14 cellular contexts compared by ENCODE assay signal in the genomic region with DNA sequence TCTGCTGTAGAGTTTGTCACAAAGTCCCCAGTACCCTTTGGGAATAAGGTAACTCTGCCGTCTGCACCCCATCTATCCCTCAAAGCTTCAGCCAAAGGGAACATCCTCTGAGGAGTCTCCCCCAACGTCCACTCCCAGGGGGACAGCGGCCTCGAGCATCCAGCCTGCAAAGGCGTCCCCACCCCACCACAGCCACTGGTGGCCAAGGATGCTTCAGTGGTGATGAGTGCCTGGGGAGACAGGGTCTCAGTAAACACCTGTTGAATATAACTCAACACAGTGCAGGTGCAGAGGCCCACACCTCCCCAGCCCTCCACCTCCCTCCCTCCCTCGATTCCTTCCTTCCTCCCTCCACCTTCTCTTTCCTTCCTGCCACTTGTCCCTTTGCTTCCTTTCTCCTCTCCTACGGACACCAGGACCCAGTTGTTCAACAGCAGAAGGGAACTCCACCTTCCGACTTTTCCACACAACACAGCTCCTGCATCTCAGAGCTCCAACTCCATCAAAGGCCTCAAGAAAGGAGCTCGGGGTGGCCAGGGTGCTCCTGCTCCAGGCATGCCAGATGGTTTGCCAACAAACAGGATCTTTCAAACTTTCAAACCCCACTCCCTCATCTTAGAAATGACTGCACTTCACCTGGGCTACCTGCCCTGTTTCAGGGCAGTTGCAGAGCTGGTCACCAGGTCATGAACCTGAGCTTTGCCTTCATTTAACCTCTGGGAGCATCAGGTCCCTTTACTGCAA.
"Had no signal": no experiment of that assay in that cellular context is flagged by ENCODE, and none has a peak within 500 bp of the region (broad histone marks: within the 10 kb centered on the region; RNA-seq: fewer than 3 reads in every experiment).

No MANE protein-coding gene starts in this region.

- DNase-seq: cerebellar nuclear complex; dermis blood vessel endothelial cell; foreskin keratinocyte; kidney glomerular epithelial cell; mammary epithelial cell; stimulated activated CD4-positive, alpha-beta T cell treated with anti-CD3 and anti-CD28 coated beads, Interleukin-2, amount 100 ng/mL, for 24 hours; stimulated activated CD4-positive, alpha-beta T cell treated with anti-CD3 and anti-CD28 coated beads, Interleukin-4, amount 100 ng/mL, for 4 hours; stimulated activated naive B cell treated with anti-CD40 and anti-IgM and Interleukin-4, amounts not matched to agents 10 μg/mL and 1 μg/mL and 100 μg/mL, for 72 hours; stimulated activated naive CD8-positive, alpha-beta T cell treated with anti-CD3 and anti-CD28 coated beads, Interleukin-15, amount 100 ng/mL, for 72 hours; testis had no signal

- H2AFZ ChIP-seq: hepatocyte had no signal

- H3K36me3 ChIP-seq: tibial nerve had no signal

- H3K4me3 ChIP-seq: hepatocyte, testis, tibial nerve had no signal

- H3K4me3 Mint-ChIP-seq: mesothelial cell of epicardium; natural killer cell treated with Interleukin-12 subunit alpha and Interleukin-12 subunit beta and Interleukin-15 and Interleukin-18, amount 100 ng/mL, for 72 hours; stimulated activated naive B cell treated with anti-CD40 and anti-IgM and Interleukin-4, amounts not matched to agents 10 μg/mL and 1 μg/mL and 100 μg/mL, for 72 hours; stimulated activated naive CD8-positive, alpha-beta T cell treated with anti-CD3 and anti-CD28 coated beads, Interleukin-15, amount 100 ng/mL, for 72 hours had no signal

- H3K79me2 ChIP-seq: hepatocyte had no signal

- H3K4me1 ChIP-seq: foreskin keratinocyte, testis had no signal

- H3K27ac ChIP-seq: foreskin keratinocyte, hepatocyte, testis, tibial nerve had no signal

- H3K36me3 Mint-ChIP-seq: mesothelial cell of epicardium; natural killer cell treated with Interleukin-12 subunit alpha and Interleukin-12 subunit beta and Interleukin-15 and Interleukin-18, amount 100 ng/mL, for 72 hours; stimulated activated naive B cell treated with anti-CD40 and anti-IgM and Interleukin-4, amounts not matched to agents 10 μg/mL and 1 μg/mL and 100 μg/mL, for 72 hours had no signal

- H3K27ac Mint-ChIP-seq: mesothelial cell of epicardium; natural killer cell treated with Interleukin-12 subunit alpha and Interleukin-12 subunit beta and Interleukin-15 and Interleukin-18, amount 100 ng/mL, for 72 hours; stimulated activated naive B cell treated with anti-CD40 and anti-IgM and Interleukin-4, amounts not matched to agents 10 μg/mL and 1 μg/mL and 100 μg/mL, for 72 hours; stimulated activated naive CD8-positive, alpha-beta T cell treated with anti-CD3 and anti-CD28 coated beads, Interleukin-15, amount 100 ng/mL, for 72 hours had no signal

- H3K9me3 Mint-ChIP-seq: mesothelial cell of epicardium; natural killer cell treated with Interleukin-12 subunit alpha and Interleukin-12 subunit beta and Interleukin-15 and Interleukin-18, amount 100 ng/mL, for 72 hours; stimulated activated naive B cell treated with anti-CD40 and anti-IgM and Interleukin-4, amounts not matched to agents 10 μg/mL and 1 μg/mL and 100 μg/mL, for 72 hours; stimulated activated naive CD8-positive, alpha-beta T cell treated with anti-CD3 and anti-CD28 coated beads, Interleukin-15, amount 100 ng/mL, for 72 hours had no signal

- H3K4me2 ChIP-seq: hepatocyte had no signal

- H3K27me3 ChIP-seq: foreskin keratinocyte, hepatocyte, testis had no signal

- ATAC-seq: foreskin keratinocyte; natural killer cell treated with Interleukin-12 subunit alpha and Interleukin-12 subunit beta and Interleukin-15 and Interleukin-18, amount 100 ng/mL, for 72 hours; stimulated activated naive B cell treated with anti-CD40 and anti-IgM and Interleukin-4, amounts not matched to agents 10 μg/mL and 1 μg/mL and 100 μg/mL, for 72 hours had no signal

- H3K9me3 ChIP-seq: testis, tibial nerve had no signal

- H3K4me1 Mint-ChIP-seq: stimulated activated naive CD8-positive, alpha-beta T cell treated with anti-CD3 and anti-CD28 coated beads, Interleukin-15, amount 100 ng/mL, for 72 hours had no signal
